Comparison of ENCODE assay signal across 13 cellular contexts in the genomic region with DNA sequence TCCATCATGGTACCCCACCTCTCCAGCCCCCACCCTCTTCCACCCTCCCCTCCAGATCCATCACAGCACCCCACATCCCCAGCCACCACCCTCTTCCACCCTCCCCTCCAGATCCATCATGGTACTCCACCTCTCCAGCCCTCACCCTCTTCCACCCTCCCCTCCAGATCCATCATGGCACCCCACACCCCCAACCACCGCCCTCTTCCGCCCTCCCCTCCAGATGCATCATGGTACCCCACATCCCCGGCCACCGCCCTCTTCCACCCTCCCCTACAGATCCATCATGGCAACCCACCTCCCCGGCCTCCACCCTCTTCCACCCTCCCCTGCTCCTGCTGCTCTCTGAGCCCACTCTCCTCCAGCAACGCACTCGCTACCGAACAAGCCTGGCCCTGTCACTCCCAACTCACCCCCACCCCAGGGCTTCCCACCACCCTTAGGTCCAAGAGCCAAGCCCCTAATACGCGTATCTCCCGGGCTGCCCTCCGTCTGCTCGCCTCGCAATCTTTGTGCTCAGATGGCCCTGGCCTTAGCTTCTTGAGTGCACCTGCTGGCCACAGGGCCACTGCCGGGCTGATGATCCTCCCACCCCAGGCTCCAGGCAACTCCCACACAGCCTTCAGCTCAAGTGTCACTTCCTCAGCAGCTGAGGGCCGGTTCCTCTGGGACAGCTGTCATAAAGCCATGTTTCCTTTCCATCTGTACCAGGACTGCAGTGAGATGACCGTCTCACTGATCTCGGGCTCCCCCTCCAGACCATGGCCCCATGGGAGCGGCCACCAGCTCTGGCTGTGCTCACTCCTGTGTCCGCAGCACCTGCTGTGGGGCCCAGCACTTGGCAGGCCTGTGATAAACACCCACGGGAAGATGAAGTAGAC. TPM values are rescaled to one million over a fixed set of nuclear protein-coding genes. Genes with fewer than 3 reads are reported as not detected.
DNase-seq lines count a peak whose midpoint lies in the region; ATAC-seq and TF ChIP-seq lines count a peak whose summit lies in the region.
"Had no signal": no experiment of that assay in that cellular context is flagged by ENCODE, and none has a peak within 500 bp of the region (broad histone marks: within the 10 kb centered on the region; RNA-seq: fewer than 3 reads in every experiment).

No MANE protein-coding gene starts in this region.

- DNase-seq in BE2C (peak; percentile 77), H7 (peak; percentile 34), UCSD-AML1 (lab: John Stamatoyannopoulos, UW; ENCODE audit: unreplicated experiment) (peak; percentile 58), left colon (peak; percentile 48 to 51), iPS-NIHi7 (ENCODE audit: extremely low spot score) (no peak), anterior cingulate cortex (lab: John Stamatoyannopoulos, UW) (no peak)
- DNase-seq: activated gamma-delta T cell treated with Interleukin-2 at 50 U/mL for 16 hours, Calu3, T1000 had no signal

- H3K27me3 ChIP-seq in BE2C (no peaks in the 10 kb centered on the region), H7 (ENCODE audit: control insufficient read depth, insufficient read depth, low read length) (no peaks in the 10 kb centered on the region)

- peak; percentile 22 for TF ChIP-seq CTCF in BE2C (IDR thresholded peaks at IDR 0.05; ENCODE audit: low read depth, low read length)

- H3K36me3 ChIP-seq in BE2C = no peaks in the 10 kb centered on the region; the same call in 1 of the 2 replicates
- no peaks in the 10 kb centered on the region for H3K36me3 ChIP-seq in H7 (replicated peaks; ENCODE audit: control insufficient read depth, insufficient read depth, low read length)

- intact Hi-C loops in left colon (cut with DNase I, micrococcal nuclease) = no loop called here

- ATAC-seq in left colon (peak; percentile 7), GM18502 (IDR thresholded peaks at IDR 0.05; ENCODE audit: poor library complexity, unreplicated experiment) (no peak), GM18519 (IDR thresholded peaks at IDR 0.05; ENCODE audit: low FRiP score, unreplicated experiment) (no peak)

- H3K9me3 ChIP-seq in BE2C = no peaks in the 10 kb centered on the region
- H3K9me3 ChIP-seq: HAP-1, prostate gland had no signal

- H3K4me1 ChIP-seq in BE2C = peaks cover 7% of the 10 kb centered on the region; the same call in 1 of the 2 replicates
- H3K4me1 ChIP-seq: HAP-1 had no signal

- H3K4me3 ChIP-seq in BE2C (ENCODE audit: low read depth, low read length) = no peak overlapping the region
- no peak overlapping the region for H3K4me3 ChIP-seq in H7 (ENCODE audit: insufficient read depth, low read depth, low read length)
- H3K4me3 ChIP-seq: HAP-1, prostate gland had no signal

RNA-seq across cellular contexts. Expression of a gene that starts 25.5 kb away (rescaled TPM):
- 18.1 TPM for polyA plus RNA-seq in BE2C (2012; ENCODE audit: insufficient read depth, insufficient read length, low read depth)
- 7.6 and 12.2 TPM in 2 replicates for total RNA-seq in H7 (2014; rRNA removed; shearing (Covaris generic))
- total RNA-seq in left colon = 1 to 10 TPM; 8.8 to 9.6 TPM

RNA-seq across cellular contexts. Expression of a gene that starts 39.7 kb away (rescaled TPM):
- 158 TPM for polyA plus RNA-seq in BE2C (2012; ENCODE audit: insufficient read depth, insufficient read length, low read depth)
- 22.8 and 24.7 TPM in 2 replicates for total RNA-seq in H7 (2014; rRNA removed; shearing (Covaris generic))
- 10 to 100 TPM; 44.4 to 44.7 TPM for total RNA-seq in left colon

Comparison
In these comparisons a context has a peak if more than half of its experiments do, and no peak if none do; other contexts are left out.
1. DNase-seq: peak in BE2C (single experiment), H7 (single experiment), UCSD-AML1 (single experiment) and left colon (2 of 2); none in iPS-NIHi7 (single experiment) and anterior cingulate cortex (0 of 58).